In the genomic region with DNA sequence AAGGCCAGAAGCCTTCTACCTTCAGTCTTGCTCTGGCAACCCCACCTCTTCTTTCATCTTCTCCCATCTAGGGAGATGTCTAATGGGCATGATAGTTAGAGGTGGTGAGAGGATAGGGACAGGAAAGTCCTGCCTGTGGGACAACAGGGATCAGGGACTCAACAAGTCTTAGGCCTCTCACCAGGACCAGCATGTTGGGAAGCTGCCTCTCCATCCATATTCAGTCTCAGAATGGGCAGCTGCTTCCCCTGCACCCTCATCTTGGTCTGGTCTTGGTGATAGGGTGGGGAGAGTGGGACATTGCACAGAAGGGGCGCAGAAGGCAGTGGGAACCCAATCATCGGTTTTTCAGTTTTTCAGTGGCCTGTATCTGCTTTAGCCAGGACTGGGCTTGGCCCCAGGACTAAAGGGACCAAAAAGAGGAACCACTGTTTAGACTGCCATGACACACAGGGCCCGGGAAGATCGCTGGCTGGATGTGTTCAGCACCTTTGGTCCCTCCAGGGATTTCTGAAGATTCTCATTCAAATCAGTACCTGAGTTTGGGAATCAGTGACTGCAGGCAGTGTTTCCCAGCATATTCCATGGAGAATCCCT, we compare ENCODE assay signal across 20 cellular contexts. TPM values are rescaled to one million over a fixed set of nuclear protein-coding genes. Genes with fewer than 3 reads are reported as not detected.
"Had no signal": no experiment of that assay in that cellular context is flagged by ENCODE, and none has a peak within 500 bp of the region (broad histone marks: within the 10 kb centered on the region; RNA-seq: fewer than 3 reads in every experiment).

No MANE protein-coding gene starts in this region.

- H3K4me3 Mint-ChIP-seq: activated naive CD4-positive, alpha-beta T cell treated with anti-CD3 and anti-CD28 coated beads, Interleukin-2, amount 50 U/mL, for 24 hours; activated T-cell treated with anti-CD3 and anti-CD28 coated beads, Interleukin-2, amount 50 U/mL, for 72 hours; immature natural killer cell; T-helper 2 cell treated with Interferon-gamma antibody and Interleukin-4, amounts not matched to agents 5 μg/mL and 100 μg/mL, for 36 hours had no signal

- ATAC-seq: gastrocnemius medialis had no signal

- DNase-seq: activated CD4-positive, alpha-beta T cell treated with anti-CD3 and anti-CD28 coated beads for 1 hour; activated CD4-positive, alpha-beta T cell treated with anti-CD3 and anti-CD28 coated beads, Interleukin-2, amount 50 U/mL, for 4 hours; activated effector memory CD4-positive, alpha-beta T cell treated with anti-CD3 and anti-CD28 coated beads, Interleukin-2, amount 50 U/mL, for 16 hours; activated T-cell treated with anti-CD3 and anti-CD28 coated beads, Interleukin-2, amount 50 U/mL, for 72 hours; cerebellar nuclear complex; effector CD4-positive, alpha-beta T cell; gastrocnemius medialis; heart right ventricle; immature natural killer cell; left ventricle myocardium superior; ovary; right lobe of liver; stimulated activated CD4-positive, alpha-beta T cell treated with anti-CD3 and anti-CD28 coated beads, Interleukin-2, amount 100 ng/mL, for 48 hours; testis had no signal

- H3K27ac ChIP-seq: ascending aorta, gastrocnemius medialis, heart right ventricle, ovary, right lobe of liver, testis, upper lobe of left lung, VCaP had no signal

- H3K36me3 ChIP-seq: ascending aorta, gastrocnemius medialis, heart right ventricle, ovary, right lobe of liver, upper lobe of left lung had no signal

- H3K27ac Mint-ChIP-seq: activated naive CD4-positive, alpha-beta T cell treated with anti-CD3 and anti-CD28 coated beads, Interleukin-2, amount 50 U/mL, for 24 hours; activated T-cell treated with anti-CD3 and anti-CD28 coated beads, Interleukin-2, amount 50 U/mL, for 72 hours; immature natural killer cell; T-helper 2 cell treated with Interferon-gamma antibody and Interleukin-4, amounts not matched to agents 5 μg/mL and 100 μg/mL, for 36 hours had no signal

- H3K4me3 ChIP-seq: ascending aorta, gastrocnemius medialis, heart right ventricle, ovary, right lobe of liver, testis, upper lobe of left lung had no signal

- H3K9me3 Mint-ChIP-seq: activated naive CD4-positive, alpha-beta T cell treated with anti-CD3 and anti-CD28 coated beads, Interleukin-2, amount 50 U/mL, for 24 hours; immature natural killer cell had no signal

- H3K4me1 ChIP-seq: ascending aorta, testis had no signal

- H3K36me3 Mint-ChIP-seq: activated naive CD4-positive, alpha-beta T cell treated with anti-CD3 and anti-CD28 coated beads, Interleukin-2, amount 50 U/mL, for 24 hours; immature natural killer cell had no signal

- H3K27me3 ChIP-seq: ascending aorta, gastrocnemius medialis, heart right ventricle, ovary, right lobe of liver, testis, upper lobe of left lung had no signal

- H3K4me1 Mint-ChIP-seq: immature natural killer cell had no signal

- H3K27me3 Mint-ChIP-seq: activated naive CD4-positive, alpha-beta T cell treated with anti-CD3 and anti-CD28 coated beads, Interleukin-2, amount 50 U/mL, for 24 hours had no signal

RNA-seq across cellular contexts. Expression of a gene that starts 42.0 kb away (rescaled TPM):
- polyA plus RNA-seq: immature natural killer cell had no signal

RNA-seq across cellular contexts. Expression of a gene that starts 51.5 kb away (rescaled TPM):
- polyA plus RNA-seq: esophagus, heart right ventricle, immature natural killer cell, ovary had no signal
